13 cellular contexts compared by ENCODE assay signal in genomic region chr11:96309001-96309642, GRCh38. TPM values are rescaled to one million over a fixed set of nuclear protein-coding genes. Genes with fewer than 3 reads are reported as not detected.
A peak's percentile ranks its signal among the peaks of the same experiment; 100 is the strongest.
DNase-seq lines count a peak whose midpoint lies in the region; ATAC-seq and TF ChIP-seq lines count a peak whose summit lies in the region.
"Had no signal": no experiment of that assay in that cellular context is flagged by ENCODE, and none has a peak within 500 bp of the region (broad histone marks: within the 10 kb centered on the region; RNA-seq: fewer than 3 reads in every experiment).

No MANE protein-coding gene starts in this region.

- H3K4me1 ChIP-seq in ACC112 (ENCODE audit: control insufficient read depth, insufficient read depth, low read length, unreplicated experiment) (peaks cover 92% of the 10 kb centered on the region), HEK293 (ENCODE audit: control insufficient read depth, insufficient read depth, low read length) (peaks cover 13% of the 10 kb centered on the region), left lung (peaks cover 24 to 80% of the 10 kb centered on the region in 2 donors)

- intact Hi-C loops in left lung (cut with DNase I), result no loop called here

- H3K79me2 ChIP-seq in ACC112 (ENCODE audit: control insufficient read depth, insufficient read depth, low read length, unreplicated experiment), result peaks cover 81% of the 10 kb centered on the region

- no peaks in the 10 kb centered on the region for H3K9me3 ChIP-seq in HEK293 (ENCODE audit: control insufficient read depth, insufficient read depth, low read depth, low read length)
- H3K9me3 ChIP-seq in left lung, result no peaks in the 10 kb centered on the region

- no peak for ATAC-seq in left lung
- ATAC-seq in HG02798 (IDR thresholded peaks at IDR 0.05; ENCODE audit: poor library complexity, unreplicated experiment), result no peak
- ATAC-seq: stimulated activated effector memory CD8-positive, alpha-beta T cell treated with anti-CD3 and anti-CD28 coated beads, Interleukin-12 subunit alpha, Interleukin-12 subunit beta, amount 100 ng/mL, for 72 hours had no signal

- no peak overlapping the region for H2AFZ ChIP-seq in ACC112 (ENCODE audit: low read length, unreplicated experiment)

- H3K4me3 ChIP-seq in ACC112 (ENCODE audit: low read depth, low read length) (peak overlapping the region; percentile 12; the same call in 1 of the 2 replicates), HEK293 (ENCODE audit: low read depth, low read length) (no peak overlapping the region), left lung (no peak overlapping the region)

- POLR2A ChIA-PET in HEK293 (lab: Yijun Ruan, JAX), result no interaction called here

- TF ChIP-seq CTCF in HEK293 (tag by site-specific recombination; IDR thresholded peaks at IDR 0.05), result no peak
- no peak for TF ChIP-seq CTCF in left lung (IDR thresholded peaks at IDR 0.05)

- H3K36me3 ChIP-seq in ACC112 (ENCODE audit: insufficient read depth, low read length), result no peaks in the 10 kb centered on the region
- H3K36me3 ChIP-seq in HEK293 (ENCODE audit: control insufficient read depth in 2 of 2, insufficient read depth in 1 of 2, low read length in 2 of 2), result no peaks in the 10 kb centered on the region
- H3K36me3 ChIP-seq in left lung, result no peaks in the 10 kb centered on the region

- H3K27me3 ChIP-seq in ACC112 (ENCODE audit: insufficient read depth, low read length) (no peaks in the 10 kb centered on the region), left lung (no peaks in the 10 kb centered on the region)

- CTCF ChIA-PET in HEK293 (lab: Yijun Ruan, JAX), result interaction anchor here (1.3 kb wide), 1 partner anchor 11 kb away, joined by 4 read pairs; no protein-coding TSS in a partner anchor

- DNase-seq in astrocyte of the hippocampus (ENCODE audit: low read depth, low spot score) (peak; percentile 48), left lung (no peak), substantia nigra (lab: John Stamatoyannopoulos, UW) (no peak), C1 segment of cervical spinal cord (lab: John Stamatoyannopoulos, UW) (no peak)
- DNase-seq in effector CD4-positive, alpha-beta T cell, result no peak
- DNase-seq: hypothalamus; NCI-H82; stimulated activated CD4-positive, alpha-beta T cell treated with anti-CD3 and anti-CD28 coated beads, Interleukin-15, amount 100 ng/mL, for 24 hours had no signal

- H3K27ac ChIP-seq in ACC112 (ENCODE audit: low read depth, low read length) (peak overlapping the region; percentile 90), HEK293 (ENCODE audit: extremely low read depth, low read depth, low read length) (no peak overlapping the region), left lung (peak overlapping the region; percentile 87 to 90), substantia nigra (ENCODE audit: low read depth, low read length, poor library complexity, severe bottlenecking) (no peak overlapping the region)
- H3K27ac ChIP-seq: C4-2B had no signal

TF ChIP-seq in HEK293, 187 proteins besides CTCF, POLR2A, EP300 and RAD21:
- TF ChIP-seq PRDM1 (tag by site-specific recombination; IDR thresholded peaks at IDR 0.05) (0 out of 2 replicates have a peak, but pooled peaks have one; percentile 12), ZNF513 (tag by site-specific recombination; IDR thresholded peaks at IDR 0.05) (peak; percentile 60), PRDM6 (tag by site-specific recombination; IDR thresholded peaks at IDR 0.05) (no peak)

RNA-seq across cellular contexts. Expression of gene MAML2, which starts 33.9 kb away (rescaled TPM):
- total RNA-seq in left lung, result 10 to 100 TPM; 18.7 to 24.7 TPM

Comparison
In these comparisons a context has a peak if more than half of its experiments do, and no peak if none do; other contexts are left out.
1. H3K27ac ChIP-seq: peak in ACC112 (single experiment) and left lung (2 of 2); none in HEK293 (single experiment) and substantia nigra (single experiment).